In genomic region chr15:77862651-77863104, GRCh38 we compare ENCODE assay signal across 19 cellular contexts.
"Had no signal": no experiment of that assay in that cellular context is flagged by ENCODE, and none has a peak within 500 bp of the region (broad histone marks: within the 10 kb centered on the region; RNA-seq: fewer than 3 reads in every experiment).

No MANE protein-coding gene starts in this region.

- H3K4me1 Mint-ChIP-seq: T-cell had no signal

- ATAC-seq: activated CD4-positive, CD25-positive, alpha-beta regulatory T cell treated with anti-CD3 and anti-CD28 coated beads, Interleukin-2, amount 50 U/mL, for 24 hours; effector memory CD8-positive, alpha-beta T cell; mucosa of descending colon; naive thymus-derived CD8-positive, alpha-beta T cell; stimulated activated memory B cell treated with anti-CD40 and anti-IgM and Interleukin-4, amounts not matched to agents 10 μg/mL and 1 μg/mL and 100 μg/mL, for 72 hours; T-cell had no signal

- FAIRE-seq: frontal cortex had no signal

- H3K36me3 ChIP-seq: tibial nerve, vagina had no signal

- H3K4me3 Mint-ChIP-seq: activated T-helper 1 cell treated with anti-CD3 and anti-CD28 coated beads, Interleukin-12 subunit alpha, Interleukin-12 subunit beta, Interleukin-2, Interleukin-4 antibody, amounts not matched to agents 30 ng/mL and 10 ng/mL and 1 ng/mL, durations not matched to agents 14 hours and 24 hours and 36 hours; dendritic cell treated with granulocyte-macrophage colony-stimulating factor and Interleukin-4, amounts not matched to agents 40 ng/mL and 50 ng/mL, for 4 days; effector memory CD8-positive, alpha-beta T cell; naive thymus-derived CD8-positive, alpha-beta T cell; stimulated activated memory B cell treated with anti-CD40 and anti-IgM and Interleukin-4, amounts not matched to agents 10 μg/mL and 1 μg/mL and 100 μg/mL, for 72 hours; T-cell had no signal

- H3K9me3 Mint-ChIP-seq: activated T-helper 1 cell treated with anti-CD3 and anti-CD28 coated beads, Interleukin-12 subunit alpha, Interleukin-12 subunit beta, Interleukin-2, Interleukin-4 antibody, amounts not matched to agents 30 ng/mL and 10 ng/mL and 1 ng/mL, durations not matched to agents 14 hours and 24 hours and 36 hours; dendritic cell treated with granulocyte-macrophage colony-stimulating factor and Interleukin-4, amounts not matched to agents 40 ng/mL and 50 ng/mL, for 4 days; effector memory CD8-positive, alpha-beta T cell; naive thymus-derived CD8-positive, alpha-beta T cell; stimulated activated memory B cell treated with anti-CD40 and anti-IgM and Interleukin-4, amounts not matched to agents 10 μg/mL and 1 μg/mL and 100 μg/mL, for 72 hours; T-cell had no signal

- H3K4me3 ChIP-seq: mucosa of descending colon, tibial nerve, vagina had no signal

- H3K4me1 ChIP-seq: tibial nerve, vagina had no signal

- H3K27ac Mint-ChIP-seq: activated T-helper 1 cell treated with anti-CD3 and anti-CD28 coated beads, Interleukin-12 subunit alpha, Interleukin-12 subunit beta, Interleukin-2, Interleukin-4 antibody, amounts not matched to agents 30 ng/mL and 10 ng/mL and 1 ng/mL, durations not matched to agents 14 hours and 24 hours and 36 hours; dendritic cell treated with granulocyte-macrophage colony-stimulating factor and Interleukin-4, amounts not matched to agents 40 ng/mL and 50 ng/mL, for 4 days; effector memory CD8-positive, alpha-beta T cell; stimulated activated memory B cell treated with anti-CD40 and anti-IgM and Interleukin-4, amounts not matched to agents 10 μg/mL and 1 μg/mL and 100 μg/mL, for 72 hours; T-cell had no signal

- H3K9me3 ChIP-seq: mucosa of descending colon, tibial nerve, vagina had no signal

- H3K27me3 ChIP-seq: tibial nerve, vagina had no signal

- H3K27ac ChIP-seq: epithelial cell of prostate, tibial nerve, vagina had no signal

- DNase-seq: activated CD4-positive, alpha-beta T cell treated with anti-CD3 and anti-CD28 coated beads, Interleukin-2, amount 50 U/mL, for 1 hour; activated naive CD4-positive, alpha-beta T cell treated with Interleukin-2 at 50 U/mL for 16 hours; anterior cingulate cortex; cerebellar nuclear complex; effector memory CD8-positive, alpha-beta T cell; mammary epithelial cell; naive thymus-derived CD8-positive, alpha-beta T cell; stimulated activated CD4-positive, alpha-beta T cell treated with anti-CD3 and anti-CD28 coated beads, Interleukin-2, amount 100 ng/mL, for 48 hours; T-cell; T-helper 9 cell had no signal

- H3K27me3 Mint-ChIP-seq: dendritic cell treated with granulocyte-macrophage colony-stimulating factor and Interleukin-4, amounts not matched to agents 40 ng/mL and 50 ng/mL, for 4 days; T-cell had no signal

- H3K36me3 Mint-ChIP-seq: naive thymus-derived CD8-positive, alpha-beta T cell; stimulated activated memory B cell treated with anti-CD40 and anti-IgM and Interleukin-4, amounts not matched to agents 10 μg/mL and 1 μg/mL and 100 μg/mL, for 72 hours; T-cell had no signal
